ENCODE assay signal across 8 cellular contexts in genomic region chr12:52069410-52070242, GRCh38. TPM values are rescaled to one million over a fixed set of nuclear protein-coding genes. Genes with fewer than 3 reads are reported as not detected.
DNase-seq lines count a peak whose midpoint lies in the region; ATAC-seq and TF ChIP-seq lines count a peak whose summit lies in the region.

Gene ATG101, plus strand, starts transcription at chr12:52069978. Its CDS starts 3,673 bp downstream, at chr12:52073651.

- peak within 1 kb of the TSS; percentile 94 to 99 (median 98) for H3K4me3 Mint-ChIP-seq in CD8-positive, alpha-beta memory T cell
- peak within 1 kb of the TSS; percentile 98 for H3K4me3 Mint-ChIP-seq in activated CD4-positive, alpha-beta memory T cell treated with anti-CD3 and anti-CD28 coated beads, Interleukin-2, amount 10 ng/mL, durations not matched to agents 7 days and 5 days

- CTCF ChIA-PET in CD8-positive, alpha-beta memory T cell (lab: Charles Lee): interaction anchor here (0.7 to 25.6 kb wide), 9 partner anchors 10 to 43 kb away, joined by 3 to 580 read pairs (median 5); partner anchors contain the start of genes NR4A1 and SMIM41
- CTCF ChIA-PET in activated CD4-positive, alpha-beta memory T cell treated with anti-CD3 and anti-CD28 coated beads, Interleukin-2, amount 10 ng/mL, durations not matched to agents 7 days and 5 days (lab: Charles Lee): interaction anchor here (0.5 to 18.2 kb wide), 21 partner anchors 8 to 182 kb away, joined by 3 to 290 read pairs (median 4); partner anchors contain the start of genes NR4A1 and SMIM41

- peak within 1 kb of the TSS; percentile 90 for H3K27ac ChIP-seq in CD8-positive, alpha-beta memory T cell (ENCODE audit: low read depth, low read length)

- intact Hi-C loops in lower leg skin (cut with DNase I; ENCODE audit: low total_unique reads): no loop called here

- H3K9me3 Mint-ChIP-seq in CD8-positive, alpha-beta memory T cell: no peaks in the 10 kb centered on the region
- no peaks in the 10 kb centered on the region for H3K9me3 Mint-ChIP-seq in activated CD4-positive, alpha-beta memory T cell treated with anti-CD3 and anti-CD28 coated beads, Interleukin-2, amount 10 ng/mL, durations not matched to agents 7 days and 5 days

- peaks cover 14% of the 10 kb centered on the region for H3K36me3 ChIP-seq in CD8-positive, alpha-beta memory T cell (ENCODE audit: insufficient read depth, low read length)

- TF ChIP-seq CTCF in lower leg skin (IDR thresholded peaks at IDR 0.05): no peak

- no peak for TF ChIP-seq POLR2A in lower leg skin (IDR thresholded peaks at IDR 0.05)

- peak within 1 kb of the TSS; percentile 95 for H3K4me3 ChIP-seq in CD8-positive, alpha-beta memory T cell (ENCODE audit: low read length)
- peak within 1 kb of the TSS; percentile 94 for H3K4me3 ChIP-seq in lower leg skin (ENCODE audit: low read depth, poor library complexity, severe bottlenecking)

- peaks cover 36% of the 10 kb centered on the region for H3K4me1 ChIP-seq in CD8-positive, alpha-beta memory T cell (ENCODE audit: insufficient read depth, low read length)

- H3K36me3 Mint-ChIP-seq in CD8-positive, alpha-beta memory T cell: peaks cover 0 to 36% (median 10%) of the 10 kb centered on the region in 3 donors
- peaks cover 30% of the 10 kb centered on the region for H3K36me3 Mint-ChIP-seq in activated CD4-positive, alpha-beta memory T cell treated with anti-CD3 and anti-CD28 coated beads, Interleukin-2, amount 10 ng/mL, durations not matched to agents 7 days and 5 days (ENCODE audit: low read depth)

- peak; percentile 75 to 92 (median 90) for DNase-seq in CD8-positive, alpha-beta memory T cell
- DNase-seq in HK-2 (ENCODE audit: unreplicated experiment) (peak; percentile 89), NCI-H82 treated with DMSO at 0.1 percent for 48 hours (lab: John Stamatoyannopoulos, UW; ENCODE audit: unreplicated experiment) (peak; percentile 75), ecto neural progenitor cell (ENCODE audit: low spot score) (peak; percentile 97), lower leg skin (ENCODE audit: low spot score in 2 of 2) (peak; percentile 88 to 97)
- peak; percentile 88 for DNase-seq in activated CD4-positive, alpha-beta memory T cell treated with anti-CD3 and anti-CD28 coated beads, Interleukin-2, amount 10 ng/mL, durations not matched to agents 7 days and 5 days
- DNase-seq in stimulated activated CD4-positive, alpha-beta T cell treated with anti-CD3 and anti-CD28 coated beads, TNF-alpha, amount 100 ng/mL, for 1 hour (ENCODE audit: low read depth in 3 of 3, low spot score in 1 of 3): peak in 2 of 3 donors; percentile 72 to 73

- H3K9me3 ChIP-seq in CD8-positive, alpha-beta memory T cell (ENCODE audit: low read length): no peaks in the 10 kb centered on the region

- H3K27ac Mint-ChIP-seq in CD8-positive, alpha-beta memory T cell: peak within 1 kb of the TSS; percentile 96 to 100 (median 99)
- H3K27ac Mint-ChIP-seq in activated CD4-positive, alpha-beta memory T cell treated with anti-CD3 and anti-CD28 coated beads, Interleukin-2, amount 10 ng/mL, durations not matched to agents 7 days and 5 days: peak within 1 kb of the TSS; percentile 96

- ATAC-seq in GM19452 (IDR thresholded peaks at IDR 0.05; ENCODE audit: unreplicated experiment): peak; percentile 91

- H3K27me3 ChIP-seq in CD8-positive, alpha-beta memory T cell (ENCODE audit: insufficient read depth, low read length, poor library complexity, severe bottlenecking): no peaks in the 10 kb centered on the region

- H3K27me3 Mint-ChIP-seq in CD8-positive, alpha-beta memory T cell: peaks cover 2 to 14% of the 10 kb centered on the region in 2 donors
- H3K27me3 Mint-ChIP-seq in activated CD4-positive, alpha-beta memory T cell treated with anti-CD3 and anti-CD28 coated beads, Interleukin-2, amount 10 ng/mL, durations not matched to agents 7 days and 5 days: peaks cover 7% of the 10 kb centered on the region

- POLR2A ChIA-PET in CD8-positive, alpha-beta memory T cell (lab: Charles Lee): interaction anchor here (0.8 to 2.0 kb wide), 8 partner anchors 12 to 63 kb away, joined by 3 to 20 read pairs (median 4); partner anchors contain the start of genes NR4A1 and TAMALIN
- POLR2A ChIA-PET in activated CD4-positive, alpha-beta memory T cell treated with anti-CD3 and anti-CD28 coated beads, Interleukin-2, amount 10 ng/mL, durations not matched to agents 7 days and 5 days (lab: Charles Lee): interaction anchor here (0.7 to 4.9 kb wide), 14 partner anchors 8 to 249 kb away, joined by 3 to 83 read pairs (median 4); partner anchors contain the start of genes NR4A1 and SMIM41

- 0 to 1% methylated on average over 23 to 65 of the region's 66 CpGs for WGBS in lower leg skin, 2 donors

- peaks cover 40 to 51% (median 48%) of the 10 kb centered on the region in 3 donors for H3K4me1 Mint-ChIP-seq in CD8-positive, alpha-beta memory T cell
- H3K4me1 Mint-ChIP-seq in activated CD4-positive, alpha-beta memory T cell treated with anti-CD3 and anti-CD28 coated beads, Interleukin-2, amount 10 ng/mL, durations not matched to agents 7 days and 5 days: peaks cover 62% of the 10 kb centered on the region

RNA-seq across cellular contexts. Expression of gene ATG101, which starts in this region (rescaled TPM):
- total RNA-seq in CD8-positive, alpha-beta memory T cell: 10 to 100 TPM; 49.7 to 56.2 TPM
- 25.5 TPM for polyA plus RNA-seq in CD8-positive, alpha-beta memory T cell
- total RNA-seq in activated CD4-positive, alpha-beta memory T cell treated with anti-CD3 and anti-CD28 coated beads, Interleukin-2, amount 10 ng/mL, durations not matched to agents 7 days and 5 days: 10 to 100 TPM; 30.5 to 30.8 TPM
- 10 to 100 TPM; 42.6 to 71.6 (median 55.2) TPM for total RNA-seq in lower leg skin

Comparison
In these comparisons a context has a peak if more than half of its experiments do, and no peak if none do; other contexts are left out.
1. Peak in every context shown above with its lines: DNase-seq, ATAC-seq, H3K4me3 ChIP-seq and H3K27ac ChIP-seq.